ENCODE assay signal across 37 cellular contexts in genomic region chr11:5324197-5324596, GRCh38. TPM values are rescaled to one million over a fixed set of nuclear protein-coding genes. Genes with fewer than 3 reads are reported as not detected.
"Had no signal": no experiment of that assay in that cellular context is flagged by ENCODE, and none has a peak within 500 bp of the region (broad histone marks: within the 10 kb centered on the region; RNA-seq: fewer than 3 reads in every experiment).

TSS of gene OR51B2 (minus strand) at chr11:5324297. CDS start at chr11:5324297, 0 bp downstream.

- ATAC-seq: activated CD8-positive, alpha-beta T cell treated with anti-CD3 and anti-CD28 coated beads for 36 hours; activated naive CD4-positive, alpha-beta T cell treated with anti-CD3 and anti-CD28 coated beads, Interleukin-2, amount 50 U/mL, for 72 hours; activated T-cell treated with anti-CD3 and anti-CD28 coated beads, Interleukin-2, amount 50 U/mL, for 4 hours; activated T-cell treated with anti-CD3 and anti-CD28 coated beads, Interleukin-2, amount 50 U/mL, for 72 hours; activated T-helper 17 cell treated with anti-CD3 and anti-CD28 coated beads, Interleukin-2, amount 50 U/mL, for 72 hours; body of pancreas had no signal

- H3K27ac Mint-ChIP-seq: activated B cell treated with CpG ODN at 0.5 μM for 24 hours; activated CD4-positive, alpha-beta memory T cell treated with anti-CD3 and anti-CD28 coated beads for 36 hours; activated CD4-positive, alpha-beta T cell treated with anti-CD3 and anti-CD28 coated beads, Interleukin-2, amount 10 ng/mL, durations not matched to agents 24 days and 14 days; activated CD8-positive, alpha-beta T cell treated with anti-CD3 and anti-CD28 coated beads for 36 hours; activated naive CD4-positive, alpha-beta T cell treated with anti-CD3 and anti-CD28 coated beads for 36 hours; activated naive CD8-positive, alpha-beta T cell treated with anti-CD3 and anti-CD28 coated beads for 36 hours; activated T-cell treated with anti-CD3 and anti-CD28 coated beads, Interleukin-2, amount 50 U/mL, for 72 hours; activated T-helper 1 cell treated with anti-CD3 and anti-CD28 coated beads, Interleukin-12 subunit alpha, Interleukin-12 subunit beta, Interleukin-2, Interleukin-4 antibody, amounts not matched to agents 30 ng/mL and 10 ng/mL and 1 ng/mL, durations not matched to agents 14 hours and 24 hours and 36 hours; activated T-helper 17 cell treated with anti-CD3 and anti-CD28 coated beads, Interleukin-2, amount 50 U/mL, for 72 hours; T-helper 1 cell treated with Interleukin-12 subunit alpha and Interleukin-12 subunit beta and Interleukin-4 antibody, amounts not matched to agents 30 μg/mL and 1 μg/mL, for 36 hours; T-helper 2 cell treated with Interferon-gamma antibody and Interleukin-4, amounts not matched to agents 5 μg/mL and 100 μg/mL, for 36 hours had no signal

- H3K27me3 ChIP-seq: adrenal gland, body of pancreas, brain microvascular endothelial cell, breast epithelium had no signal

- H3K27ac ChIP-seq: adrenal gland, body of pancreas, brain microvascular endothelial cell, breast epithelium, VCaP had no signal

- H3K4me1 ChIP-seq: adrenal gland, body of pancreas, breast epithelium had no signal

- H3K36me3 ChIP-seq: adrenal gland, brain microvascular endothelial cell, breast epithelium had no signal

- H3K4me3 Mint-ChIP-seq: activated B cell treated with CpG ODN at 0.5 μM for 24 hours; activated CD4-positive, alpha-beta memory T cell treated with anti-CD3 and anti-CD28 coated beads for 36 hours; activated CD4-positive, alpha-beta T cell treated with anti-CD3 and anti-CD28 coated beads, Interleukin-2, amount 10 ng/mL, durations not matched to agents 24 days and 14 days; activated CD8-positive, alpha-beta T cell treated with anti-CD3 and anti-CD28 coated beads for 36 hours; activated naive CD4-positive, alpha-beta T cell treated with anti-CD3 and anti-CD28 coated beads for 36 hours; activated naive CD8-positive, alpha-beta T cell treated with anti-CD3 and anti-CD28 coated beads for 36 hours; activated T-cell treated with anti-CD3 and anti-CD28 coated beads, Interleukin-2, amount 50 U/mL, for 4 hours; activated T-cell treated with anti-CD3 and anti-CD28 coated beads, Interleukin-2, amount 50 U/mL, for 72 hours; activated T-helper 1 cell treated with anti-CD3 and anti-CD28 coated beads, Interleukin-12 subunit alpha, Interleukin-12 subunit beta, Interleukin-2, Interleukin-4 antibody, amounts not matched to agents 30 ng/mL and 10 ng/mL and 1 ng/mL, durations not matched to agents 14 hours and 24 hours and 36 hours; activated T-helper 17 cell treated with anti-CD3 and anti-CD28 coated beads, Interleukin-2, amount 50 U/mL, for 72 hours; T-helper 1 cell treated with Interleukin-12 subunit alpha and Interleukin-12 subunit beta and Interleukin-4 antibody, amounts not matched to agents 30 μg/mL and 1 μg/mL, for 36 hours; T-helper 2 cell treated with Interferon-gamma antibody and Interleukin-4, amounts not matched to agents 5 μg/mL and 100 μg/mL, for 36 hours had no signal

- H3K4me1 Mint-ChIP-seq: activated B cell treated with CpG ODN at 0.5 μM for 24 hours; activated CD4-positive, alpha-beta T cell treated with anti-CD3 and anti-CD28 coated beads, Interleukin-2, amount 10 ng/mL, durations not matched to agents 24 days and 14 days; activated naive CD8-positive, alpha-beta T cell treated with anti-CD3 and anti-CD28 coated beads for 36 hours; activated T-helper 17 cell treated with anti-CD3 and anti-CD28 coated beads, Interleukin-2, amount 50 U/mL, for 72 hours had no signal

- DNase-seq: activated B cell treated with CpG ODN at 0.5 μM for 24 hours; activated CD4-positive, alpha-beta memory T cell treated with anti-CD3 and anti-CD28 coated beads for 36 hours; activated CD4-positive, alpha-beta T cell treated with anti-CD3 and anti-CD28 coated beads for 4 hours; activated CD4-positive, alpha-beta T cell treated with anti-CD3 and anti-CD28 coated beads, Interleukin-2, amount 10 ng/mL, durations not matched to agents 24 days and 14 days; activated CD4-positive, alpha-beta T cell treated with anti-CD3 and anti-CD28 coated beads, Interleukin-2, amount 50 U/mL, for 1 hour; activated CD4-positive, alpha-beta T cell treated with anti-CD3 and anti-CD28 coated beads, Interleukin-2, amount 50 U/mL, for 4 hours; activated CD4-positive, CD25-positive, alpha-beta regulatory T cell treated with anti-CD3 and anti-CD28 coated beads, Interleukin-2, amount 50 U/mL, for 72 hours; activated CD8-positive, alpha-beta memory T cell treated with anti-CD3 and anti-CD28 coated beads, Interleukin-2, amount 50 U/mL, for 4 hours; activated CD8-positive, alpha-beta T cell treated with anti-CD3 and anti-CD28 coated beads for 36 hours; activated effector memory CD4-positive, alpha-beta T cell treated with anti-CD3 and anti-CD28 coated beads, Interleukin-2, amount 50 U/mL, for 16 hours; activated gamma-delta T cell treated with Interleukin-2 at 50 U/mL for 16 hours; activated naive CD4-positive, alpha-beta T cell; activated naive CD4-positive, alpha-beta T cell treated with anti-CD3 and anti-CD28 coated beads for 36 hours; activated naive CD4-positive, alpha-beta T cell treated with anti-CD3 and anti-CD28 coated beads, Interleukin-2, amount 50 U/mL, for 16 hours; activated naive CD8-positive, alpha-beta T cell treated with anti-CD3 and anti-CD28 coated beads for 36 hours; activated T-cell treated with anti-CD3 and anti-CD28 coated beads for 4 hours; activated T-cell treated with anti-CD3 and anti-CD28 coated beads, Interleukin-2, amount 50 U/mL, for 1 hour; activated T-cell treated with anti-CD3 and anti-CD28 coated beads, Interleukin-2, amount 50 U/mL, for 4 hours; activated T-cell treated with anti-CD3 and anti-CD28 coated beads, Interleukin-2, amount 50 U/mL, for 72 hours; adrenal gland; amniotic stem cell; aorta; body of pancreas; brain microvascular endothelial cell; central memory CD4-positive, alpha-beta T cell; T-helper 2 cell; T-helper 9 cell had no signal

- H3K36me3 Mint-ChIP-seq: activated CD4-positive, alpha-beta memory T cell treated with anti-CD3 and anti-CD28 coated beads for 36 hours; activated naive CD4-positive, alpha-beta T cell treated with anti-CD3 and anti-CD28 coated beads, Interleukin-2, amount 50 U/mL, for 72 hours; activated naive CD8-positive, alpha-beta T cell treated with anti-CD3 and anti-CD28 coated beads for 36 hours had no signal

- H3K27me3 Mint-ChIP-seq: activated B cell treated with CpG ODN at 0.5 μM for 24 hours; activated CD4-positive, alpha-beta memory T cell treated with anti-CD3 and anti-CD28 coated beads for 36 hours; activated CD4-positive, alpha-beta T cell treated with anti-CD3 and anti-CD28 coated beads, Interleukin-2, amount 10 ng/mL, durations not matched to agents 24 days and 14 days; activated CD8-positive, alpha-beta T cell treated with anti-CD3 and anti-CD28 coated beads for 36 hours had no signal

- H3K4me3 ChIP-seq: adrenal gland, body of pancreas, breast epithelium had no signal

- H3K9me3 Mint-ChIP-seq: activated B cell treated with CpG ODN at 0.5 μM for 24 hours; activated CD4-positive, alpha-beta memory T cell treated with anti-CD3 and anti-CD28 coated beads for 36 hours; activated CD4-positive, alpha-beta T cell treated with anti-CD3 and anti-CD28 coated beads, Interleukin-2, amount 10 ng/mL, durations not matched to agents 24 days and 14 days; activated CD8-positive, alpha-beta T cell treated with anti-CD3 and anti-CD28 coated beads for 36 hours; activated naive CD4-positive, alpha-beta T cell treated with anti-CD3 and anti-CD28 coated beads for 36 hours; activated naive CD4-positive, alpha-beta T cell treated with anti-CD3 and anti-CD28 coated beads, Interleukin-2, amount 50 U/mL, for 72 hours; activated naive CD8-positive, alpha-beta T cell treated with anti-CD3 and anti-CD28 coated beads for 36 hours; activated T-cell treated with anti-CD3 and anti-CD28 coated beads, Interleukin-2, amount 50 U/mL, for 4 hours; activated T-helper 1 cell treated with anti-CD3 and anti-CD28 coated beads, Interleukin-12 subunit alpha, Interleukin-12 subunit beta, Interleukin-2, Interleukin-4 antibody, amounts not matched to agents 30 ng/mL and 10 ng/mL and 1 ng/mL, durations not matched to agents 14 hours and 24 hours and 36 hours; activated T-helper 17 cell treated with anti-CD3 and anti-CD28 coated beads, Interleukin-2, amount 50 U/mL, for 72 hours; T-helper 1 cell treated with Interleukin-12 subunit alpha and Interleukin-12 subunit beta and Interleukin-4 antibody, amounts not matched to agents 30 μg/mL and 1 μg/mL, for 36 hours; T-helper 2 cell treated with Interferon-gamma antibody and Interleukin-4, amounts not matched to agents 5 μg/mL and 100 μg/mL, for 36 hours had no signal

- H3K9me3 ChIP-seq: adrenal gland, body of pancreas, breast epithelium had no signal

RNA-seq across cellular contexts. Expression of gene OR51B2, which starts in this region (rescaled TPM):
- total RNA-seq: activated B cell treated with CpG ODN at 0.5 μM for 24 hours; activated CD4-positive, alpha-beta memory T cell treated with anti-CD3 and anti-CD28 coated beads for 36 hours; activated CD4-positive, alpha-beta T cell treated with anti-CD3 and anti-CD28 coated beads, Interleukin-2, amount 10 ng/mL, durations not matched to agents 24 days and 14 days; activated CD8-positive, alpha-beta memory T cell treated with anti-CD3 and anti-CD28 coated beads for 36 hours; activated CD8-positive, alpha-beta T cell treated with anti-CD3 and anti-CD28 coated beads for 36 hours; activated naive CD4-positive, alpha-beta T cell treated with anti-CD3 and anti-CD28 coated beads for 36 hours; activated naive CD4-positive, alpha-beta T cell treated with anti-CD3 and anti-CD28 coated beads, Interleukin-2, amount 50 U/mL, for 72 hours; activated naive CD8-positive, alpha-beta T cell treated with anti-CD3 and anti-CD28 coated beads for 36 hours; activated T-cell treated with anti-CD3 and anti-CD28 coated beads, Interleukin-2, amount 50 U/mL, for 4 hours; activated T-cell treated with anti-CD3 and anti-CD28 coated beads, Interleukin-2, amount 50 U/mL, for 72 hours; activated T-helper 1 cell treated with anti-CD3 and anti-CD28 coated beads, Interleukin-12 subunit alpha, Interleukin-12 subunit beta, Interleukin-2, Interleukin-4 antibody, amounts not matched to agents 30 ng/mL and 10 ng/mL and 1 ng/mL, durations not matched to agents 14 hours and 24 hours and 36 hours; aorta; astrocyte; cardiac septum had no signal
- polyA plus RNA-seq: adrenal gland, aorta had no signal
